Comparison of ENCODE assay signal across 17 cellular contexts in genomic region chr19:21484631-21485030, GRCh38.
"Had no signal": no experiment of that assay in that cellular context is flagged by ENCODE, and none has a peak within 500 bp of the region (broad histone marks: within the 10 kb centered on the region; RNA-seq: fewer than 3 reads in every experiment).

No MANE protein-coding gene starts in this region.

- H3K4me3 Mint-ChIP-seq: immature natural killer cell; mesothelial cell of epicardium; natural killer cell; nephron progenitor cell; stimulated activated naive CD8-positive, alpha-beta T cell treated with anti-CD3 and anti-CD28 coated beads, Interleukin-15, amount 100 ng/mL, for 72 hours had no signal

- H3K4me1 ChIP-seq: left lung, prostate gland, testis, upper lobe of right lung had no signal

- H3K36me3 ChIP-seq: left lung, ovary, prostate gland, tibial artery, upper lobe of right lung had no signal

- H3K27me3 Mint-ChIP-seq: naive B cell; stimulated activated naive CD8-positive, alpha-beta T cell treated with anti-CD3 and anti-CD28 coated beads, Interleukin-15, amount 100 ng/mL, for 72 hours had no signal

- H3K27ac ChIP-seq: left lung, ovary, prostate gland, skin epidermis, testis, tibial artery, upper lobe of right lung had no signal

- H3K9me3 ChIP-seq: ovary, prostate gland, testis, tibial artery, upper lobe of right lung had no signal

- DNase-seq: hippocampal formation, kidney, retina, tibial artery had no signal

- H3K4me1 Mint-ChIP-seq: immature natural killer cell, mesothelial cell of epicardium, nephron progenitor cell had no signal

- H3K36me3 Mint-ChIP-seq: immature natural killer cell, naive B cell, natural killer cell had no signal

- H3K9me3 Mint-ChIP-seq: immature natural killer cell had no signal

- H3K27me3 ChIP-seq: left lung, ovary, testis, tibial artery, upper lobe of right lung had no signal

- H3K27ac Mint-ChIP-seq: immature natural killer cell; mesothelial cell of epicardium; natural killer cell; nephron progenitor cell; stimulated activated naive CD8-positive, alpha-beta T cell treated with anti-CD3 and anti-CD28 coated beads, Interleukin-15, amount 100 ng/mL, for 72 hours had no signal

- H3K4me3 ChIP-seq: left lung, lung, ovary, prostate gland, skin epidermis, tibial artery, upper lobe of right lung had no signal
